2 cellular contexts compared by ENCODE assay signal in genomic region chr2:47264183-47264582, GRCh38.
TF ChIP-seq lines count a peak whose summit lies in the region.

No MANE protein-coding gene starts in this region.

TF ChIP-seq in IMR-90, 13 proteins besides CTCF, POLR2A, EP300 and RAD21:
- TF ChIP-seq RCOR1 (IDR thresholded peaks at IDR 0.05; ENCODE audit: insufficient replicate concordance, low read length) (no peak), NFE2L2 (IDR thresholded peaks at IDR 0.05; ENCODE audit: low read depth, low read length) (no peak), SMC3 (IDR thresholded peaks at IDR 0.05; ENCODE audit: low read depth, low read length) (no peak), USF2 (IDR thresholded peaks at IDR 0.05; ENCODE audit: low read depth, low read length) (no peak), BHLHE40 (IDR thresholded peaks at IDR 0.05; ENCODE audit: low read depth, low read length) (no peak)
TF ChIP-seq in IMR-90: peak in this region for 0.

TF ChIP-seq in WTC11, 78 proteins besides CTCF, POLR2A, EP300 and RAD21:
- TF ChIP-seq TP53 (CRISPR knock-in tag; IDR thresholded peaks at IDR 0.05) (no peak), ZNF396 (CRISPR knock-in tag; IDR thresholded peaks at IDR 0.05; ENCODE audit: borderline replicate concordance) (no peak), GRHL2 (CRISPR knock-in tag; IDR thresholded peaks at IDR 0.05; ENCODE audit: insufficient replicate concordance, severe bottlenecking) (no peak), SMAD4 (CRISPR knock-in tag; IDR thresholded peaks at IDR 0.05) (no peak), ZNF263 (CRISPR knock-in tag; IDR thresholded peaks at IDR 0.05; ENCODE audit: low read depth) (peak; percentile 87), ATF2 (CRISPR knock-in tag; IDR thresholded peaks at IDR 0.05; ENCODE audit: borderline replicate concordance, low read depth) (no peak), GTF2I (CRISPR knock-in tag; conservative IDR thresholded peaks at IDR 0.05) (no peak), USF2 (CRISPR knock-in tag; IDR thresholded peaks at IDR 0.05) (peak; percentile 61)
